ENCODE assay signal across 12 cellular contexts in genomic region chr6:167152858-167153257, GRCh38. TPM values are rescaled to one million over a fixed set of nuclear protein-coding genes. Genes with fewer than 3 reads are reported as not detected.
DNase-seq lines count a peak whose midpoint lies in the region; ATAC-seq, FAIRE-seq and TF ChIP-seq lines count a peak whose summit lies in the region.
"Had no signal": no experiment of that assay in that cellular context is flagged by ENCODE, and none has a peak within 500 bp of the region (broad histone marks: within the 10 kb centered on the region; RNA-seq: fewer than 3 reads in every experiment).

No MANE protein-coding gene starts in this region.

- ATAC-seq in HG03432 (IDR thresholded peaks at IDR 0.05; ENCODE audit: unreplicated experiment) (peak; percentile 52), right cardiac atrium (no peak)

- no peaks in the 10 kb centered on the region for H3K9me3 Mint-ChIP-seq in neural progenitor cell
- no peaks in the 10 kb centered on the region for H3K9me3 Mint-ChIP-seq in activated T-helper 1 cell treated with anti-CD3 and anti-CD28 coated beads, Interleukin-12 subunit alpha, Interleukin-12 subunit beta, Interleukin-2, Interleukin-4 antibody, amounts not matched to agents 30 ng/mL and 10 ng/mL and 1 ng/mL, durations not matched to agents 14 hours and 24 hours and 36 hours

- no peaks in the 10 kb centered on the region for H3K9me3 ChIP-seq in neural progenitor cell (ENCODE audit: low read depth)
- no peaks in the 10 kb centered on the region for H3K9me3 ChIP-seq in right cardiac atrium (ENCODE audit: control insufficient read depth, low read length)
- H3K9me3 ChIP-seq in kidney (ENCODE audit: control insufficient read depth in 1 of 2, low read length in 2 of 2): no peaks in the 10 kb centered on the region

- WGBS in right cardiac atrium: 92% methylated on average over 9 of the region's 9 CpGs

- DNase-seq in GM18507 (ENCODE audit: extremely low spot score, insufficient read length, low read depth) (peak; percentile 30), GM20000 (ENCODE audit: low spot score) (peak; percentile 63), dorsolateral prefrontal cortex (no peak), neural progenitor cell (ENCODE audit: low spot score) (no peak), right cardiac atrium (no peak), kidney (no peak)
- DNase-seq in activated T-helper 1 cell treated with anti-CD3 and anti-CD28 coated beads, Interleukin-12 subunit alpha, Interleukin-12 subunit beta, Interleukin-2, Interleukin-4 antibody, amounts not matched to agents 30 ng/mL and 10 ng/mL and 1 ng/mL, durations not matched to agents 14 hours and 24 hours and 36 hours (ENCODE audit: low spot score): no peak
- DNase-seq: activated effector memory CD4-positive, alpha-beta T cell treated with Interleukin-2 at 50 U/mL for 16 hours had no signal

- no peaks in the 10 kb centered on the region for H4K20me1 ChIP-seq in neural progenitor cell (ENCODE audit: low read depth)

- H3K27ac ChIP-seq in dorsolateral prefrontal cortex (peak overlapping the region in 17 of 59 donors; percentile 2 to 69 (median 40)), neural progenitor cell (no peak overlapping the region), right cardiac atrium (ENCODE audit: low read length) (no peak overlapping the region), kidney (ENCODE audit: low read depth in 2 of 2, low read length in 2 of 2) (no peak overlapping the region)

- H3K9ac ChIP-seq in neural progenitor cell (no peak overlapping the region), kidney (ENCODE audit: low read length in 2 of 2) (no peak overlapping the region)

- no peak overlapping the region for H3K27ac Mint-ChIP-seq in neural progenitor cell
- no peak overlapping the region for H3K27ac Mint-ChIP-seq in activated T-helper 1 cell treated with anti-CD3 and anti-CD28 coated beads, Interleukin-12 subunit alpha, Interleukin-12 subunit beta, Interleukin-2, Interleukin-4 antibody, amounts not matched to agents 30 ng/mL and 10 ng/mL and 1 ng/mL, durations not matched to agents 14 hours and 24 hours and 36 hours

- intact Hi-C loops in dorsolateral prefrontal cortex (cut with DNase I): no loop called here
- intact Hi-C loops in activated T-helper 1 cell treated with anti-CD3 and anti-CD28 coated beads, Interleukin-12 subunit alpha, Interleukin-12 subunit beta, Interleukin-2, Interleukin-4 antibody, amounts not matched to agents 30 ng/mL and 10 ng/mL and 1 ng/mL, durations not matched to agents 14 hours and 24 hours and 36 hours (cut with micrococcal nuclease): no loop called here
- intact Hi-C loops in right cardiac atrium (cut with DNase I): no loop called here
- intact Hi-C loops in kidney (cut with DNase I): no loop called here

- H3K4me2 ChIP-seq in neural progenitor cell: no peak overlapping the region

- no peaks in the 10 kb centered on the region for H3K36me3 Mint-ChIP-seq in neural progenitor cell
- H3K36me3 Mint-ChIP-seq in activated T-helper 1 cell treated with anti-CD3 and anti-CD28 coated beads, Interleukin-12 subunit alpha, Interleukin-12 subunit beta, Interleukin-2, Interleukin-4 antibody, amounts not matched to agents 30 ng/mL and 10 ng/mL and 1 ng/mL, durations not matched to agents 14 hours and 24 hours and 36 hours (ENCODE audit: low read depth): no peaks in the 10 kb centered on the region

- H3K4me3 ChIP-seq in dorsolateral prefrontal cortex: peak overlapping the region in 33 of 59 donors; percentile 3 to 58 (median 42)
- H3K4me3 ChIP-seq in neural progenitor cell: no peak overlapping the region
- H3K4me3 ChIP-seq in right cardiac atrium (ENCODE audit: low read length): no peak overlapping the region
- H3K4me3 ChIP-seq in kidney (ENCODE audit: low read length in 2 of 2): no peak overlapping the region

- peaks cover under 1% of the 10 kb centered on the region for H3F3A ChIP-seq in neural progenitor cell (ENCODE audit: low read depth)

- H2AFZ ChIP-seq in neural progenitor cell (replicated peaks): no peak overlapping the region

- H3K4me1 ChIP-seq in neural progenitor cell (no peaks in the 10 kb centered on the region), right cardiac atrium (ENCODE audit: control insufficient read depth, insufficient read depth, low read length) (no peaks in the 10 kb centered on the region), kidney (ENCODE audit: control insufficient read depth in 1 of 2, insufficient read depth in 1 of 2, low read depth in 1 of 2, low read length in 2 of 2) (peaks cover 4% of the 10 kb centered on the region in 2 donors)

- H3K27me3 Mint-ChIP-seq in neural progenitor cell (ENCODE audit: insufficient read depth, low read depth): no peaks in the 10 kb centered on the region
- H3K27me3 Mint-ChIP-seq in activated T-helper 1 cell treated with anti-CD3 and anti-CD28 coated beads, Interleukin-12 subunit alpha, Interleukin-12 subunit beta, Interleukin-2, Interleukin-4 antibody, amounts not matched to agents 30 ng/mL and 10 ng/mL and 1 ng/mL, durations not matched to agents 14 hours and 24 hours and 36 hours (ENCODE audit: insufficient read depth): peaks cover 3% of the 10 kb centered on the region

- TF ChIP-seq CTCF in GM20000 (IDR thresholded peaks at IDR 0.05; ENCODE audit: extremely low read depth, missing control alignments): no peak
- no peak for TF ChIP-seq CTCF in dorsolateral prefrontal cortex (IDR thresholded peaks at IDR 0.05 in 54 of 56, conservative IDR thresholded peaks at IDR 0.05 in 2 of 56; ENCODE audit: low read depth in 1 of 56, partially characterized antibody in 56 of 56)
- TF ChIP-seq CTCF in neural progenitor cell (IDR thresholded peaks at IDR 0.05): no peak
- TF ChIP-seq CTCF in kidney (IDR thresholded peaks at IDR 0.05; ENCODE audit: borderline replicate concordance, extremely low read depth, insufficient read depth): no peak

- H3K79me2 ChIP-seq in neural progenitor cell (ENCODE audit: low read depth): no peaks in the 10 kb centered on the region

- no peak overlapping the region for H3K4me3 Mint-ChIP-seq in neural progenitor cell
- no peak overlapping the region for H3K4me3 Mint-ChIP-seq in activated T-helper 1 cell treated with anti-CD3 and anti-CD28 coated beads, Interleukin-12 subunit alpha, Interleukin-12 subunit beta, Interleukin-2, Interleukin-4 antibody, amounts not matched to agents 30 ng/mL and 10 ng/mL and 1 ng/mL, durations not matched to agents 14 hours and 24 hours and 36 hours

- no peak for FAIRE-seq in GM18507 (lab: Jason Lieb, UNC)
- FAIRE-seq in kidney (lab: Jason Lieb, UNC): no peak
- FAIRE-seq: RCC 7860 had no signal

- peaks cover 0 to 7% (median 0%) of the 10 kb centered on the region in 45 donors for H3K27me3 ChIP-seq in dorsolateral prefrontal cortex
- H3K27me3 ChIP-seq in neural progenitor cell: peaks cover 6% of the 10 kb centered on the region
- no peaks in the 10 kb centered on the region for H3K27me3 ChIP-seq in right cardiac atrium (ENCODE audit: control insufficient read depth, insufficient read depth)

- H3K4me1 Mint-ChIP-seq in neural progenitor cell: peaks cover 7% of the 10 kb centered on the region
- peaks cover 8% of the 10 kb centered on the region for H3K4me1 Mint-ChIP-seq in activated T-helper 1 cell treated with anti-CD3 and anti-CD28 coated beads, Interleukin-12 subunit alpha, Interleukin-12 subunit beta, Interleukin-2, Interleukin-4 antibody, amounts not matched to agents 30 ng/mL and 10 ng/mL and 1 ng/mL, durations not matched to agents 14 hours and 24 hours and 36 hours (ENCODE audit: low read depth)

- H3K36me3 ChIP-seq in neural progenitor cell: no peaks in the 10 kb centered on the region
- H3K36me3 ChIP-seq in kidney (ENCODE audit: control insufficient read depth in 1 of 2, insufficient read depth in 2 of 2, low read length in 2 of 2): no peaks in the 10 kb centered on the region

RNA-seq across cellular contexts. Expression of gene GPR31, which starts 4.9 kb away (rescaled TPM):
- not detected for total RNA-seq in dorsolateral prefrontal cortex
- total RNA-seq in neural progenitor cell (ENCODE audit: low replicate concordance): not detected in 2 replicates
- total RNA-seq in activated T-helper 1 cell treated with anti-CD3 and anti-CD28 coated beads, Interleukin-12 subunit alpha, Interleukin-12 subunit beta, Interleukin-2, Interleukin-4 antibody, amounts not matched to agents 30 ng/mL and 10 ng/mL and 1 ng/mL, durations not matched to agents 14 hours and 24 hours and 36 hours: not detected in 2 replicates
- not detected for total RNA-seq in right cardiac atrium
- polyA plus RNA-seq in right cardiac atrium: not detected
- 0.16 TPM for total RNA-seq in kidney
- not detected for polyA plus RNA-seq in kidney (ENCODE audit: insufficient read depth, low read depth, low replicate concordance)
- total RNA-seq: HT1080, left lobe of liver had no signal

RNA-seq across cellular contexts. Expression of gene CCR6, which starts 30.0 kb away (rescaled TPM):
- total RNA-seq in dorsolateral prefrontal cortex: 1 to 10 TPM in 4 of 120 experiments, under 1 TPM in 24, not detected in 92; 0.10 to 1.3 (median 0.30) TPM
- total RNA-seq in neural progenitor cell (ENCODE audit: low replicate concordance): not detected in 2 replicates
- not detected in 2 replicates for total RNA-seq in activated T-helper 1 cell treated with anti-CD3 and anti-CD28 coated beads, Interleukin-12 subunit alpha, Interleukin-12 subunit beta, Interleukin-2, Interleukin-4 antibody, amounts not matched to agents 30 ng/mL and 10 ng/mL and 1 ng/mL, durations not matched to agents 14 hours and 24 hours and 36 hours
- total RNA-seq in right cardiac atrium: not detected
- not detected for polyA plus RNA-seq in right cardiac atrium
- total RNA-seq in kidney: 0.54 TPM
- 0.43 TPM for polyA plus RNA-seq in kidney (ENCODE audit: insufficient read depth, low read depth, low replicate concordance)
- total RNA-seq: left lobe of liver had no signal

Comparison
In these comparisons a context has a peak if more than half of its experiments do, and no peak if none do; other contexts are left out.
1. DNase-seq: peak in GM18507 (single experiment) and GM20000 (single experiment); none in dorsolateral prefrontal cortex (0 of 10), neural progenitor cell (single experiment), activated T-helper 1 cell treated with anti-CD3 and anti-CD28 coated beads, Interleukin-12 subunit alpha, Interleukin-12 subunit beta, Interleukin-2, Interleukin-4 antibody, amounts not matched to agents 30 ng/mL and 10 ng/mL and 1 ng/mL, durations not matched to agents 14 hours and 24 hours and 36 hours (single experiment), right cardiac atrium (0 of 3) and kidney (single experiment).
2. H3K4me3 ChIP-seq: peak in dorsolateral prefrontal cortex (33 of 59); none in neural progenitor cell (single experiment), right cardiac atrium (single experiment) and kidney (0 of 2).